Comparison of ENCODE assay signal across 8 cellular contexts in genomic region chr14:92039073-92039719, GRCh38. TPM values are rescaled to one million over a fixed set of nuclear protein-coding genes. Genes with fewer than 3 reads are reported as not detected.
DNase-seq lines count a peak whose midpoint lies in the region; ATAC-seq and TF ChIP-seq lines count a peak whose summit lies in the region.

No MANE protein-coding gene starts in this region.

- TF ChIP-seq CTCF in AG09309 (IDR thresholded peaks at IDR 0.05; ENCODE audit: control insufficient read depth, insufficient read depth, low read depth, low read length, missing control alignments) (no peak), glutamatergic neuron (IDR thresholded peaks at IDR 0.05; ENCODE audit: partially characterized antibody, unreplicated experiment) (no peak), osteoblast (IDR thresholded peaks at IDR 0.05; ENCODE audit: extremely low read depth, low read depth, low read length) (no peak)

- peak overlapping the region; percentile 97 for H3K27ac Mint-ChIP-seq in glutamatergic neuron (ENCODE audit: unreplicated experiment)

- ATAC-seq in GM18511 (IDR thresholded peaks at IDR 0.05; ENCODE audit: unreplicated experiment) = peak; percentile 21
- peak; percentile 10 for ATAC-seq in HG03108 (IDR thresholded peaks at IDR 0.05; ENCODE audit: unreplicated experiment)

- H3K4me3 ChIP-seq in AG09309 (ENCODE audit: control insufficient read depth, low read depth, low read length) (peak overlapping the region; percentile 77), osteoblast (ENCODE audit: insufficient read depth, low read length) (peak overlapping the region; percentile 73)

- H3K4me2 ChIP-seq in osteoblast (ENCODE audit: insufficient read depth, low read length) = peak overlapping the region; percentile 97

- H3K9me3 Mint-ChIP-seq in glutamatergic neuron (ENCODE audit: unreplicated experiment) = peaks cover 5% of the 10 kb centered on the region

- no peaks in the 10 kb centered on the region for H3K36me3 ChIP-seq in osteoblast (ENCODE audit: insufficient read depth, low read length)

- peak overlapping the region; percentile 99 for H3K4me3 Mint-ChIP-seq in glutamatergic neuron (ENCODE audit: unreplicated experiment)

- peaks cover 10% of the 10 kb centered on the region for H3K4me1 Mint-ChIP-seq in glutamatergic neuron (ENCODE audit: low read depth, unreplicated experiment)

- peak overlapping the region; percentile 99 for H3K27ac ChIP-seq in osteoblast (ENCODE audit: low read depth, low read length)

- H3K79me2 ChIP-seq in osteoblast (ENCODE audit: insufficient read depth, low read length) = peaks cover 51% of the 10 kb centered on the region

- H3K4me1 ChIP-seq in osteoblast (ENCODE audit: insufficient read depth, low read length) = peaks cover 14% of the 10 kb centered on the region

- peak overlapping the region; percentile 81 for H2AFZ ChIP-seq in osteoblast (ENCODE audit: low read length)

- no peaks in the 10 kb centered on the region for H3K27me3 ChIP-seq in osteoblast (ENCODE audit: insufficient read depth, low read length)

- no peaks in the 10 kb centered on the region for H3K27me3 Mint-ChIP-seq in glutamatergic neuron (ENCODE audit: unreplicated experiment)

- peak; percentile 13 for DNase-seq in AG09309 (ENCODE audit: low read depth)
- peak; percentile 24 for DNase-seq in NCI-H460 (ENCODE audit: extremely low read depth, low read depth)
- DNase-seq in activated naive CD4-positive, alpha-beta T cell treated with anti-CD3 and anti-CD28 coated beads, Interleukin-2, amount 50 U/mL, for 16 hours = peak; percentile 26
- no peak for DNase-seq in glutamatergic neuron
- peak; percentile 44 for DNase-seq in osteoblast (ENCODE audit: insufficient read length, low spot score, missing footprints)
- DNase-seq in ureter (ENCODE audit: low spot score) = no peak

- no peaks in the 10 kb centered on the region for H3K9me3 ChIP-seq in osteoblast (ENCODE audit: low read depth, low read length)

- peaks cover 22% of the 10 kb centered on the region for H4K20me1 ChIP-seq in osteoblast (ENCODE audit: insufficient read depth, low read length)

- H3K36me3 Mint-ChIP-seq in glutamatergic neuron (ENCODE audit: unreplicated experiment) = no peaks in the 10 kb centered on the region

RNA-seq across cellular contexts. Expression of gene TRIP11, which starts 0.7 kb away (rescaled TPM):
- 28.9 and 33.7 TPM in 2 replicates for total RNA-seq in NCI-H460 (2014; rRNA removed; shearing (Covaris generic))
- polyA plus RNA-seq in NCI-H460 (2014; cell fraction: nucleus; rRNA removed) = 5.6 and 14.1 TPM in 2 replicates
- total RNA-seq in glutamatergic neuron (ENCODE audit: unreplicated experiment) = 33.8 TPM
- total RNA-seq in osteoblast = 38.0 and 46.9 TPM in 2 replicates
- total RNA-seq in ureter = 83.5 TPM

Comparison
In these comparisons a context has a peak if more than half of its experiments do, and no peak if none do; other contexts are left out.
1. DNase-seq: peak in AG09309 (single experiment), NCI-H460 (single experiment), activated naive CD4-positive, alpha-beta T cell treated with anti-CD3 and anti-CD28 coated beads, Interleukin-2, amount 50 U/mL, for 16 hours (single experiment) and osteoblast (single experiment); none in glutamatergic neuron (single experiment) and ureter (single experiment).